In the genomic region with DNA sequence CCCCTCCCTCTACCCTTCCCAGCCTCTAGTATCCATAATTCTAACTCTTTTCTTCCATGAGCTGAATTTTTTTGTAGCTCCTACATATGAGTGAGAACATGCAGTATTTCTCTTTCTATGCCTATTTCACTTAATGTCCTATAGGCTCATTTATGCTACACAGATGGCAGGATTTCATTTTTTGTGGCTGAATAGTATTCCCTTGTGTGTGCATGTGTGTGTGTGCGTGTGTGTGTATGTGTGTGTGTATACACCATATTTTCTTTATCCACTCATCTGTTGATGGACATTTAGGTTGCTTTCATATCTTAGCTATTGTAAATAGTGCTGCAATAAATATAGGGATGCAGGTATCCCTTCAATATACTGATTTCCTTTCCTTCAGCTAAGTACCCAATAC, we compare ENCODE assay signal across 3 cellular contexts.
A peak's percentile ranks its signal among the peaks of the same experiment; 100 is the strongest.
TF ChIP-seq lines count a peak whose summit lies in the region.

No MANE protein-coding gene starts in this region.

TF ChIP-seq in HEK293, 187 proteins besides CTCF, POLR2A, EP300 and RAD21:
- TF ChIP-seq ZNF146 (tag by site-specific recombination; IDR thresholded peaks at IDR 0.05) (peak; percentile 56), ZNF214 (tag by site-specific recombination; IDR thresholded peaks at IDR 0.05; ENCODE audit: borderline replicate concordance) (no peak), ZNF274 (IDR thresholded peaks at IDR 0.05; ENCODE audit: low read length) (no peak), ZNF274 (tag by site-specific recombination; IDR thresholded peaks at IDR 0.05; ENCODE audit: borderline replicate concordance) (no peak)
- TF ChIP-seq, protein P1, sequence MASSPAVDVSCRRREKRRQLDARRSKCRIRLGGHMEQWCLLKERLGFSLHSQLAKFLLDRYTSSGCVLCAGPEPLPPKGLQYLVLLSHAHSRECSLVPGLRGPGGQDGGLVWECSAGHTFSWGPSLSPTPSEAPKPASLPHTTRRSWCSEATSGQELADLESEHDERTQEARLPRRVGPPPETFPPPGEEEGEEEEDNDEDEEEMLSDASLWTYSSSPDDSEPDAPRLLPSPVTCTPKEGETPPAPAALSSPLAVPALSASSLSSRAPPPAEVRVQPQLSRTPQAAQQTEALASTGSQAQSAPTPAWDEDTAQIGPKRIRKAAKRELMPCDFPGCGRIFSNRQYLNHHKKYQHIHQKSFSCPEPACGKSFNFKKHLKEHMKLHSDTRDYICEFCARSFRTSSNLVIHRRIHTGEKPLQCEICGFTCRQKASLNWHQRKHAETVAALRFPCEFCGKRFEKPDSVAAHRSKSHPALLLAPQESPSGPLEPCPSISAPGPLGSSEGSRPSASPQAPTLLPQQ (tag by site-specific recombination; IDR thresholded peaks at IDR 0.05), result no peak

TF ChIP-seq in IMR-90, 13 proteins besides CTCF, POLR2A, EP300 and RAD21:
- no peak for TF ChIP-seq NFE2L2 (IDR thresholded peaks at IDR 0.05; ENCODE audit: low read depth, low read length)
- TF ChIP-seq RFX5 (IDR thresholded peaks at IDR 0.05; ENCODE audit: low read depth, low read length), result no peak
- TF ChIP-seq MAFK (IDR thresholded peaks at IDR 0.05; ENCODE audit: low read depth, low read length), result no peak
- no peak for TF ChIP-seq FOS (IDR thresholded peaks at IDR 0.05; ENCODE audit: low read depth, low read length)
- TF ChIP-seq, protein P2, sequence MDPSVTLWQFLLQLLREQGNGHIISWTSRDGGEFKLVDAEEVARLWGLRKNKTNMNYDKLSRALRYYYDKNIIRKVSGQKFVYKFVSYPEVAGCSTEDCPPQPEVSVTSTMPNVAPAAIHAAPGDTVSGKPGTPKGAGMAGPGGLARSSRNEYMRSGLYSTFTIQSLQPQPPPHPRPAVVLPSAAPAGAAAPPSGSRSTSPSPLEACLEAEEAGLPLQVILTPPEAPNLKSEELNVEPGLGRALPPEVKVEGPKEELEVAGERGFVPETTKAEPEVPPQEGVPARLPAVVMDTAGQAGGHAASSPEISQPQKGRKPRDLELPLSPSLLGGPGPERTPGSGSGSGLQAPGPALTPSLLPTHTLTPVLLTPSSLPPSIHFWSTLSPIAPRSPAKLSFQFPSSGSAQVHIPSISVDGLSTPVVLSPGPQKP (IDR thresholded peaks at IDR 0.05; ENCODE audit: borderline replicate concordance, low read depth, low read length), result no peak
- TF ChIP-seq MXI1 (IDR thresholded peaks at IDR 0.05; ENCODE audit: borderline replicate concordance, low read depth, low read length), result no peak
- TF ChIP-seq CEBPB (IDR thresholded peaks at IDR 0.05; ENCODE audit: low read depth, low read length), result no peak
TF ChIP-seq in IMR-90: peak in this region for 0.

TF ChIP-seq in K562, 482 proteins besides CTCF, POLR2A, EP300 and RAD21:
- no peak for TF ChIP-seq POLR3A (IDR thresholded peaks at IDR 0.05; ENCODE audit: borderline replicate concordance, extremely low read depth, insufficient read depth, insufficient read length)
- TF ChIP-seq, protein P3, sequence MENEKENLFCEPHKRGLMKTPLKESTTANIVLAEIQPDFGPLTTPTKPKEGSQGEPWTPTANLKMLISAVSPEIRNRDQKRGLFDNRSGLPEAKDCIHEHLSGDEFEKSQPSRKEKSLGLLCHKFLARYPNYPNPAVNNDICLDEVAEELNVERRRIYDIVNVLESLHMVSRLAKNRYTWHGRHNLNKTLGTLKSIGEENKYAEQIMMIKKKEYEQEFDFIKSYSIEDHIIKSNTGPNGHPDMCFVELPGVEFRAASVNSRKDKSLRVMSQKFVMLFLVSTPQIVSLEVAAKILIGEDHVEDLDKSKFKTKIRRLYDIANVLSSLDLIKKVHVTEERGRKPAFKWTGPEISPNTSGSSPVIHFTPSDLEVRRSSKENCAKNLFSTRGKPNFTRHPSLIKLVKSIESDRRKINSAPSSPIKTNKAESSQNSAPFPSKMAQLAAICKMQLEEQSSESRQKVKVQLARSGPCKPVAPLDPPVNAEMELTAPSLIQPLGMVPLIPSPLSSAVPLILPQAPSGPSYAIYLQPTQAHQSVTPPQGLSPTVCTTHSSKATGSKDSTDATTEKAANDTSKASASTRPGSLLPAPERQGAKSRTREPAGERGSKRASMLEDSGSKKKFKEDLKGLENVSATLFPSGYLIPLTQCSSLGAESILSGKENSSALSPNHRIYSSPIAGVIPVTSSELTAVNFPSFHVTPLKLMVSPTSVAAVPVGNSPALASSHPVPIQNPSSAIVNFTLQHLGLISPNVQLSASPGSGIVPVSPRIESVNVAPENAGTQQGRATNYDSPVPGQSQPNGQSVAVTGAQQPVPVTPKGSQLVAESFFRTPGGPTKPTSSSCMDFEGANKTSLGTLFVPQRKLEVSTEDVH (IDR thresholded peaks at IDR 0.05; ENCODE audit: low read depth, partially characterized antibody), result no peak
- TF ChIP-seq ZNF146 (CRISPR knock-in tag; IDR thresholded peaks at IDR 0.05; ENCODE audit: unreplicated experiment), result peak; percentile 72
- TF ChIP-seq RFX5 (IDR thresholded peaks at IDR 0.05; ENCODE audit: low read depth, low read length), result no peak
